In the genomic region with DNA sequence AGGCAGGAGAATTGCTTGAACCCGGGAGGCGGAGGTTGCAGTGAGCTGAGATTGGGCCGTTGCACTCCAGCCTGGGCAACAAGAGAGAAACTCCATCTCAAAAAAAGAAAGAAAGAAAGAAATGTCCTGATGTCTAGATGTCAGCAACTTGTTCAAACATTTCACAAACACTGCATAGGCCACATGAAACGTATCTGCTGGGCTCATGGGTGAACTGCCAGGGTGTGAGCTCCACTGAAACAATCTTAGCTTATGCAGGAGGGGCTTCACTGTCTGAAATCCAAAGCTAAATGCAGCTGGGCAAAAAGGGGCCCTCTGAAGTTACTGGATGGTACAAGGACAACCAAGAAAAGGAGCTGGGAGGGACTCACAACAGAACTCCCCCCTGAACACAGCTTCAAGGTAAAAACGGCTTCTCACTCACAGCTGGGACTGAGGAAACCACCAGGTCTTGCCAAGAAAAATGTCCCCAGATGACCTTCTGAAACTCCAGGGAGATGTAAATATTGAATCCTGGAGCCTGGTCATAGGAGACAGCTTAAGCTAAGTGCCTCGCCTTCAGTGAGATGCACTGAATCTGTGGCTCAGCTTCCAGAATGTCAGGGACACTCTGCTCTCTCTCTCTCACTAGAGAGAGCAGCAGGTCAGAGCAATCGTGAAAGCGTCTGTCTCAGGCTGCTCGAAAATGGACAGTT, we compare ENCODE assay signal across 16 cellular contexts. TPM values are rescaled to one million over a fixed set of nuclear protein-coding genes. Genes with fewer than 3 reads are reported as not detected.
DNase-seq lines count a peak whose midpoint lies in the region; ATAC-seq, FAIRE-seq and TF ChIP-seq lines count a peak whose summit lies in the region.
"Had no signal": no experiment of that assay in that cellular context is flagged by ENCODE, and none has a peak within 500 bp of the region (broad histone marks: within the 10 kb centered on the region; RNA-seq: fewer than 3 reads in every experiment).

No MANE protein-coding gene starts in this region.

- H3K9me3 Mint-ChIP-seq in neural progenitor cell = no peaks in the 10 kb centered on the region
- H3K9me3 Mint-ChIP-seq: stimulated activated memory B cell treated with anti-CD40 and anti-IgM and Interleukin-4, amounts not matched to agents 10 μg/mL and 1 μg/mL and 100 μg/mL, for 72 hours; T-helper 1 cell treated with Interleukin-12 subunit alpha and Interleukin-12 subunit beta and Interleukin-4 antibody, amounts not matched to agents 30 μg/mL and 1 μg/mL, for 36 hours had no signal

- peak overlapping the region; percentile 55 to 66; a peak in 4 of 6 replicates for H3K27ac ChIP-seq in A549
- H3K27ac ChIP-seq in neural progenitor cell = no peak overlapping the region
- H3K27ac ChIP-seq in substantia nigra (ENCODE audit: low read depth, low read length, poor library complexity, severe bottlenecking) = no peak overlapping the region
- H3K27ac ChIP-seq: colonic mucosa had no signal

- H3K79me2 ChIP-seq in neural progenitor cell (ENCODE audit: low read depth) = no peaks in the 10 kb centered on the region

- WGBS in A549 (ENCODE audit: missing lambda C conversion rate) = 53% methylated on average over 9 of the region's 9 CpGs

- no peak for FAIRE-seq in A549 (lab: Jason Lieb, UNC)

- H3K27me3 Mint-ChIP-seq in neural progenitor cell (ENCODE audit: insufficient read depth, low read depth) = peaks cover 3% of the 10 kb centered on the region
- H3K27me3 Mint-ChIP-seq: activated CD4-positive, alpha-beta T cell treated with anti-CD3 and anti-CD28 coated beads for 36 hours; stimulated activated memory B cell treated with anti-CD40 and anti-IgM and Interleukin-4, amounts not matched to agents 10 μg/mL and 1 μg/mL and 100 μg/mL, for 72 hours had no signal

- H3K4me3 ChIP-seq in A549 (no peak overlapping the region), fibroblast of villous mesenchyme (ENCODE audit: low read depth, low read length) (no peak overlapping the region), neural progenitor cell (no peak overlapping the region), BE2C (ENCODE audit: low read depth, low read length) (no peak overlapping the region)
- H3K4me3 ChIP-seq: colonic mucosa had no signal

- H3K4me1 ChIP-seq in A549 (peaks cover 59% of the 10 kb centered on the region), neural progenitor cell (no peaks in the 10 kb centered on the region), BE2C (peaks cover 4% of the 10 kb centered on the region; the same call in 1 of the 2 replicates)

- POLR2A ChIA-PET in A549 (lab: Yijun Ruan, JAX) = no interaction called here

- H3K4me2 ChIP-seq in A549 (0 out of 3 replicates have a peak overlapping the region, but pooled peaks have one; percentile 8), neural progenitor cell (no peak overlapping the region)

- H3K27me3 ChIP-seq in neural progenitor cell (no peaks in the 10 kb centered on the region), BE2C (no peaks in the 10 kb centered on the region)
- H3K27me3 ChIP-seq: colonic mucosa had no signal

- DNase-seq in A549 (ENCODE audit: low read depth in 1 of 2, low spot score in 1 of 2) (peak in 1 of 2 experiments; percentile 27), fibroblast of villous mesenchyme (ENCODE audit: low read depth) (peak; percentile 80), neural progenitor cell (ENCODE audit: low spot score) (no peak), substantia nigra (lab: John Stamatoyannopoulos, UW) (no peak), BE2C (no peak)
- DNase-seq: activated CD4-positive, alpha-beta T cell treated with anti-CD3 and anti-CD28 coated beads for 36 hours; colonic mucosa; KBM-7; NCI-H526; retina had no signal

- no peaks in the 10 kb centered on the region for H3K36me3 ChIP-seq in neural progenitor cell
- H3K36me3 ChIP-seq in BE2C = peaks cover 81% of the 10 kb centered on the region
- H3K36me3 ChIP-seq: colonic mucosa had no signal

- no peak for TF ChIP-seq EP300 in A549 (IDR thresholded peaks at IDR 0.05)

- no peak overlapping the region for H2AFZ ChIP-seq in neural progenitor cell (replicated peaks)

- no peak overlapping the region for H3K9ac ChIP-seq in neural progenitor cell

- H3K27ac Mint-ChIP-seq in neural progenitor cell = peak overlapping the region; percentile 46
- H3K27ac Mint-ChIP-seq: activated CD4-positive, alpha-beta T cell treated with anti-CD3 and anti-CD28 coated beads for 36 hours; stimulated activated memory B cell treated with anti-CD40 and anti-IgM and Interleukin-4, amounts not matched to agents 10 μg/mL and 1 μg/mL and 100 μg/mL, for 72 hours; T-helper 1 cell treated with Interleukin-12 subunit alpha and Interleukin-12 subunit beta and Interleukin-4 antibody, amounts not matched to agents 30 μg/mL and 1 μg/mL, for 36 hours had no signal

- H3K36me3 Mint-ChIP-seq in neural progenitor cell = peaks cover 20% of the 10 kb centered on the region

- no peak for TF ChIP-seq CTCF in A549 (IDR thresholded peaks at IDR 0.05)
- no peak for TF ChIP-seq CTCF in fibroblast of villous mesenchyme (IDR thresholded peaks at IDR 0.05; ENCODE audit: insufficient read depth, low read depth, low read length)
- TF ChIP-seq CTCF in neural progenitor cell (IDR thresholded peaks at IDR 0.05) = no peak
- no peak for TF ChIP-seq CTCF in BE2C (IDR thresholded peaks at IDR 0.05; ENCODE audit: low read depth, low read length)

- no peak overlapping the region for H3K4me3 Mint-ChIP-seq in neural progenitor cell
- H3K4me3 Mint-ChIP-seq: activated CD4-positive, alpha-beta T cell treated with anti-CD3 and anti-CD28 coated beads for 36 hours; stimulated activated memory B cell treated with anti-CD40 and anti-IgM and Interleukin-4, amounts not matched to agents 10 μg/mL and 1 μg/mL and 100 μg/mL, for 72 hours; T-helper 1 cell treated with Interleukin-12 subunit alpha and Interleukin-12 subunit beta and Interleukin-4 antibody, amounts not matched to agents 30 μg/mL and 1 μg/mL, for 36 hours had no signal

- ATAC-seq in A549 (no peak), SK-N-SH treated with all-trans-retinoic acid at 6 μM for 48 hours (peak; percentile 38), GM21576 (IDR thresholded peaks at IDR 0.05; ENCODE audit: unreplicated experiment) (no peak), HG02678 (IDR thresholded peaks at IDR 0.05; ENCODE audit: unreplicated experiment) (no peak)
- ATAC-seq: activated CD4-positive, alpha-beta T cell treated with anti-CD3 and anti-CD28 coated beads for 36 hours; Panc1; stimulated activated memory B cell treated with anti-CD40 and anti-IgM and Interleukin-4, amounts not matched to agents 10 μg/mL and 1 μg/mL and 100 μg/mL, for 72 hours had no signal

- TF ChIP-seq POLR2A in A549 (IDR thresholded peaks at IDR 0.05; ENCODE audit: low read length) = no peak

- no peaks in the 10 kb centered on the region for H3K9me3 ChIP-seq in A549
- no peaks in the 10 kb centered on the region for H3K9me3 ChIP-seq in neural progenitor cell (ENCODE audit: low read depth)
- no peaks in the 10 kb centered on the region for H3K9me3 ChIP-seq in BE2C
- H3K9me3 ChIP-seq: colonic mucosa had no signal

- CTCF ChIA-PET in A549 (lab: Yijun Ruan, JAX) = interaction anchor here (0.5 to 4.7 kb wide), 6 partner anchors 8 to 474 kb away, joined by 3 to 23 read pairs (median 3); no protein-coding TSS in a partner anchor

- H3F3A ChIP-seq in neural progenitor cell (ENCODE audit: low read depth) = no peaks in the 10 kb centered on the region

- peaks cover 5% of the 10 kb centered on the region for H4K20me1 ChIP-seq in neural progenitor cell (ENCODE audit: low read depth)

- H3K4me1 Mint-ChIP-seq in neural progenitor cell = no peaks in the 10 kb centered on the region
- H3K4me1 Mint-ChIP-seq: activated CD4-positive, alpha-beta T cell treated with anti-CD3 and anti-CD28 coated beads for 36 hours; stimulated activated memory B cell treated with anti-CD40 and anti-IgM and Interleukin-4, amounts not matched to agents 10 μg/mL and 1 μg/mL and 100 μg/mL, for 72 hours had no signal

- no peak for TF ChIP-seq RAD21 in A549 (conservative IDR thresholded peaks at IDR 0.05 in 1 of 2, IDR thresholded peaks at IDR 0.05 in 1 of 2)

TF ChIP-seq in A549, 52 proteins besides CTCF, POLR2A, EP300 and RAD21 (continues in another document):
- no peak for TF ChIP-seq NFE2L2 (conservative IDR thresholded peaks at IDR 0.05; ENCODE audit: low read length)
- no peak for TF ChIP-seq PHF8 (IDR thresholded peaks at IDR 0.05; ENCODE audit: borderline replicate concordance, low read depth)
- no peak for TF ChIP-seq ZFP36 (IDR thresholded peaks at IDR 0.05; ENCODE audit: borderline replicate concordance, partially characterized antibody)
- no peak for TF ChIP-seq NPAS2 (CRISPR knock-in tag; IDR thresholded peaks at IDR 0.05; ENCODE audit: borderline replicate concordance)
- TF ChIP-seq CBX2 (IDR thresholded peaks at IDR 0.05; ENCODE audit: borderline replicate concordance, low read depth) = no peak
- no peak for TF ChIP-seq JUN (IDR thresholded peaks at IDR 0.05)

TF ChIP-seq in SK-N-SH treated with all-trans-retinoic acid at 6 μM for 48 hours, 23 proteins besides CTCF, POLR2A, EP300 and RAD21 (continues in another document):
- no peak for TF ChIP-seq ZNF565 (CRISPR knock-in tag; conservative IDR thresholded peaks at IDR 0.05; ENCODE audit: low read depth)

RNA-seq across cellular contexts. Expression of gene SEC61A1, which starts 31.9 kb away (rescaled TPM):
- polyA plus RNA-seq in A549 (2011; rRNA removed) = 172 and 180 TPM in 2 replicates
- 56.5 and 74.7 TPM in 2 replicates for polyA plus RNA-seq in A549 (2012; cell fraction: cytosol; rRNA removed)
- 124 and 128 TPM in 2 replicates for polyA plus RNA-seq in A549 (2012; cell fraction: nucleus; rRNA removed)
- polyA plus RNA-seq in A549 (2017; fragmentation: RNase III; extraction: RNeasy Plus Mini Kit Qiagen cat#74134 plus additional on column Dnase treatment) = 93.5 to 96.4 TPM (median 96.2 TPM) in 3 replicates
- polyA minus RNA-seq in A549 (2011; rRNA and poly(A)+ RNA removed) = 224 and 251 TPM in 2 replicates
- total RNA-seq in fibroblast of villous mesenchyme = 298 and 383 TPM in 2 replicates
- total RNA-seq in neural progenitor cell (ENCODE audit: low replicate concordance) = 79.1 and 92.6 TPM in 2 replicates
- polyA plus RNA-seq in BE2C (2012; ENCODE audit: insufficient read depth, insufficient read length, low read depth) = 211 TPM

RNA-seq across cellular contexts. Expression of gene RUVBL1, which starts 39.5 kb away (rescaled TPM):
- polyA plus RNA-seq in A549 (2011; rRNA removed) (117 and 144 TPM in 2 replicates), A549 (2017; fragmentation: RNase III; extraction: RNeasy Plus Mini Kit Qiagen cat#74134 plus additional on column Dnase treatment) (105 to 117 TPM (median 105 TPM) in 3 replicates)
- 143 and 167 TPM in 2 replicates for polyA plus RNA-seq in A549 (2012; cell fraction: cytosol; rRNA removed)
- 81.4 and 82.4 TPM in 2 replicates for polyA plus RNA-seq in A549 (2012; cell fraction: nucleus; rRNA removed)
- polyA minus RNA-seq in A549 (2011; rRNA and poly(A)+ RNA removed) = 95.8 and 106 TPM in 2 replicates
- total RNA-seq in fibroblast of villous mesenchyme (56.4 and 83.8 TPM in 2 replicates), neural progenitor cell (ENCODE audit: low replicate concordance) (91.4 and 110 TPM in 2 replicates)
- 251 TPM for polyA plus RNA-seq in BE2C (2012; ENCODE audit: insufficient read depth, insufficient read length, low read depth)

Comparison
In these comparisons a context has a peak if more than half of its experiments do, and no peak if none do; other contexts are left out.
1. H3K27ac ChIP-seq: peak in A549 (2 of 2); none in neural progenitor cell (single experiment) and substantia nigra (single experiment).